In the genomic region with DNA sequence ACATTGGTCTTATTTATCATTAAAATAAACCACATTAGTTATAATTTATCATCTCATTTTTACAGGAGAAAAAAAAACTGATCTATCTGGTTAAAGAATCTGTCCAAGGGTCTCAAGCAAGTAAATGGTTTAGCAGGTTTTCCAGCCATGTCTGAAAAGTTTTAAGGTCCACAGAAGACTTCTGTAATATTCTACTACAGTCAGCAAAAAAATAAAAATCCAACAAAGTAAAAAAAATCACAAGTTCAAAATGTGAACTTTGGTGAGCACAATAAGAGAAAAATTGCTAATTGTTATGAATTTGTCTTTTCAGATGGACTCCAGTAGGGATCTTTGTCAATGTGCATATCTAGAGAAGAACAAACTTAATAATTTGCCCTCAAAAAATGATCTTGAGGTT, we compare ENCODE assay signal across 2 cellular contexts.
TF ChIP-seq lines count a peak whose summit lies in the region.

No MANE protein-coding gene starts in this region.

TF ChIP-seq in HepG2, 621 proteins besides CTCF, POLR2A, EP300 and RAD21:
- TF ChIP-seq MAFF (IDR thresholded peaks at IDR 0.05; ENCODE audit: low read depth, low read length): peak; percentile 71; the same call in 1 of the 2 replicates
- TF ChIP-seq ZBTB8A (CRISPR knock-in tag; IDR thresholded peaks at IDR 0.05; ENCODE audit: borderline replicate concordance, low read depth): no peak
- TF ChIP-seq MAFK (conservative IDR thresholded peaks at IDR 0.05 in 1 of 2, IDR thresholded peaks at IDR 0.05 in 1 of 2; ENCODE audit: low read length in 2 of 2): peak; percentile 49 to 87; a peak in 3 of 4 replicates

TF ChIP-seq in K562, 482 proteins besides CTCF, POLR2A, EP300 and RAD21:
- TF ChIP-seq ZNF316 (IDR thresholded peaks at IDR 0.05) (peak; percentile 79), C11orf30 (IDR thresholded peaks at IDR 0.05; ENCODE audit: low read depth) (peak; percentile 58; the same call in 1 of the 2 replicates), MAFK (IDR thresholded peaks at IDR 0.05; ENCODE audit: low read length) (peak; percentile 37; the same call in 1 of the 2 replicates)
- TF ChIP-seq, protein P1, sequence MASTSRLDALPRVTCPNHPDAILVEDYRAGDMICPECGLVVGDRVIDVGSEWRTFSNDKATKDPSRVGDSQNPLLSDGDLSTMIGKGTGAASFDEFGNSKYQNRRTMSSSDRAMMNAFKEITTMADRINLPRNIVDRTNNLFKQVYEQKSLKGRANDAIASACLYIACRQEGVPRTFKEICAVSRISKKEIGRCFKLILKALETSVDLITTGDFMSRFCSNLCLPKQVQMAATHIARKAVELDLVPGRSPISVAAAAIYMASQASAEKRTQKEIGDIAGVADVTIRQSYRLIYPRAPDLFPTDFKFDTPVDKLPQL (IDR thresholded peaks at IDR 0.05; ENCODE audit: extremely low read depth, insufficient read length): no peak
TF ChIP-seq in K562: peak in this region for 3.
